8 cellular contexts compared by ENCODE assay signal in the genomic region with DNA sequence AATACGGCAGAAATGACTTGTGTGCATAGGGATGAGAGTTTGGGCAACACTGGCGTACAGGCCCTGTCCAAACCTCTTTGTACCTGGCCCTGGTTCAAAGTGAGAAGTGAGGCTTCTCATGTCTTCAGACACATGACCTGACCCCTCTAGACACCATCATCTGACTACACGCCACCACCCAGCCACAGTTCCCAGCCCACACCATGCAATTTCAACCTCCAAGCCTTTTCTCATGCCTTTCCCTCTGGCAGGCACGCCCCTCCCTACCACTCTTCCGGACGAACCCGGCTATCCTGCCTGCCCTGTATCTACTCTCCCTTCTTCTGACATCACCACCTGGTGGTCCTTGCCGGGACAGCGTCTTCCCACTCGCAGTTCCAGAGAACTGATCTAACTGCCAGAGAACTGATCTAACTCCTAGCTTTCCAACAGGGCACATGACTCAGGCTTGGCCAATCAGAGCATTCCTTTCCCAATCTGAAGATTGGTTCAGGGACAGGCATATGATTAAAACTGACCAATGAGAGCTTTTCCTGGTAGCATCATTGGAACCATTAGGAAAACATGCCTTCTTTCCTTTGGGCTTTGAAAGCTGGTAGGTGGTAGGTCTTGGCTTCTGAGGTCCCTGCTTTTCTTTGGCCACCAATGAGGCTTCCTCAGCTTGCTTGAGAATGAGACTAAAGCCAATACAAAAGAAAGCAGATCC. TPM values are rescaled to one million over a fixed set of nuclear protein-coding genes. Genes with fewer than 3 reads are reported as not detected.
DNase-seq lines count a peak whose midpoint lies in the region; ATAC-seq and TF ChIP-seq lines count a peak whose summit lies in the region.

No MANE protein-coding gene starts in this region.

- H3K4me3 ChIP-seq in endodermal cell (ENCODE audit: low read length): no peak overlapping the region

- H3K36me3 ChIP-seq in endodermal cell (ENCODE audit: control insufficient read depth, insufficient read depth, low read length): no peaks in the 10 kb centered on the region

- DNase-seq in activated CD4-positive, alpha-beta T cell treated with anti-CD3 and anti-CD28 coated beads for 36 hours: peak; percentile 81
- no peak for DNase-seq in activated CD4-positive, alpha-beta T cell treated with anti-CD3 and anti-CD28 coated beads for 1 hour
- DNase-seq in NCI-H1694 treated with DMSO at 0.1 percent for 48 hours (lab: John Stamatoyannopoulos, UW) (peak; percentile 32), WTC11 (ENCODE audit: low spot score) (peak; percentile 93), endodermal cell (peak; percentile 99), mesenteric fat pad (ENCODE audit: low spot score) (peak; percentile 88), substantia nigra (lab: John Stamatoyannopoulos, UW) (peak in 35 of 49 donors; percentile 7 to 56 (median 24))

- H3K27me3 Mint-ChIP-seq in activated CD4-positive, alpha-beta T cell treated with anti-CD3 and anti-CD28 coated beads for 36 hours: no peaks in the 10 kb centered on the region
- H3K27me3 Mint-ChIP-seq in WTC11 (ENCODE audit: low read depth) (no peaks in the 10 kb centered on the region; the same call in 1 of the 2 replicates), endodermal cell (ENCODE audit: insufficient read depth) (no peaks in the 10 kb centered on the region)

- H3K27ac Mint-ChIP-seq in activated CD4-positive, alpha-beta T cell treated with anti-CD3 and anti-CD28 coated beads for 36 hours: no peak overlapping the region
- H3K27ac Mint-ChIP-seq in WTC11 (no peak overlapping the region), endodermal cell (no peak overlapping the region)

- H3K9ac ChIP-seq in endodermal cell (ENCODE audit: extremely low read depth, low read length, poor library complexity, severe bottlenecking): no peak overlapping the region

- peak; percentile 48 for ATAC-seq in activated CD4-positive, alpha-beta T cell treated with anti-CD3 and anti-CD28 coated beads for 36 hours
- ATAC-seq in HG02610 (IDR thresholded peaks at IDR 0.05; ENCODE audit: unreplicated experiment) (peak; percentile 48), WTC11 (peak; percentile 100)

- CTCF ChIA-PET in activated CD4-positive, alpha-beta T cell treated with anti-CD3 and anti-CD28 coated beads for 36 hours (lab: Charles Lee): interaction anchor here (0.8 to 3.2 kb wide), 19 partner anchors 10 to 196 kb away, joined by 3 to 51 read pairs (median 4); partner anchors contain the start of genes IL21R and KDM8
- CTCF ChIA-PET in WTC11 (lab: Charles Lee): interaction anchor here (0.6 to 3.0 kb wide), 26 partner anchors 8 to 265 kb away, joined by 3 to 50 read pairs (median 4); partner anchors contain the start of gene KDM8

- POLR2A ChIA-PET in activated CD4-positive, alpha-beta T cell treated with anti-CD3 and anti-CD28 coated beads for 36 hours (lab: Charles Lee): interaction anchor here (0.7 to 2.2 kb wide), 17 partner anchors 9 to 767 kb away, joined by 3 to 31 read pairs (median 5); partner anchors contain the start of genes GTF3C1, IL21R, KATNIP and KDM8
- POLR2A ChIA-PET in WTC11 (lab: Charles Lee): interaction anchor here (1.0 kb wide), 1 partner anchor 195 kb away, joined by 4 read pairs; no protein-coding TSS in a partner anchor

- H3K9me3 Mint-ChIP-seq in activated CD4-positive, alpha-beta T cell treated with anti-CD3 and anti-CD28 coated beads for 36 hours (ENCODE audit: low read depth): peaks cover 7% of the 10 kb centered on the region
- H3K9me3 Mint-ChIP-seq in WTC11: peaks cover 5% of the 10 kb centered on the region
- H3K9me3 Mint-ChIP-seq in endodermal cell: no peaks in the 10 kb centered on the region

- H3K9me3 ChIP-seq in endodermal cell (ENCODE audit: control insufficient read depth, low read length): no peaks in the 10 kb centered on the region

- TF ChIP-seq CTCF in WTC11 (IDR thresholded peaks at IDR 0.05) (peak; percentile 32; the same call in 1 of the 2 replicates), endodermal cell (conservative IDR thresholded peaks at IDR 0.05) (peak; percentile 89)

- no peak overlapping the region for H3K4me3 Mint-ChIP-seq in activated CD4-positive, alpha-beta T cell treated with anti-CD3 and anti-CD28 coated beads for 36 hours
- H3K4me3 Mint-ChIP-seq in WTC11 (no peak overlapping the region), endodermal cell (no peak overlapping the region)

- no peak overlapping the region for H3K27ac ChIP-seq in endodermal cell (ENCODE audit: low read depth, low read length)
- peak overlapping the region; percentile 43 for H3K27ac ChIP-seq in substantia nigra (ENCODE audit: low read depth, low read length, poor library complexity, severe bottlenecking)

- H3K36me3 Mint-ChIP-seq in activated CD4-positive, alpha-beta T cell treated with anti-CD3 and anti-CD28 coated beads for 36 hours (ENCODE audit: low read depth): peaks cover 12% of the 10 kb centered on the region
- H3K36me3 Mint-ChIP-seq in WTC11 (no peaks in the 10 kb centered on the region), endodermal cell (ENCODE audit: low read depth) (no peaks in the 10 kb centered on the region)

- H3K27me3 ChIP-seq in endodermal cell (ENCODE audit: control insufficient read depth, insufficient read depth, low read length, poor library complexity, severe bottlenecking): no peaks in the 10 kb centered on the region

- 23 to 38% methylated on average over 9 to 10 of the region's 10 CpGs for WGBS in endodermal cell (ENCODE audit: insufficient coverage in 1 of 2, insufficient read length in 1 of 2), 2 experiments

- H3K4me1 Mint-ChIP-seq in activated CD4-positive, alpha-beta T cell treated with anti-CD3 and anti-CD28 coated beads for 36 hours: peaks cover 50% of the 10 kb centered on the region
- H3K4me1 Mint-ChIP-seq in WTC11: no peaks in the 10 kb centered on the region
- no peaks in the 10 kb centered on the region for H3K4me1 Mint-ChIP-seq in endodermal cell

- H3K4me1 ChIP-seq in endodermal cell (ENCODE audit: control insufficient read depth, insufficient read depth, low read length): no peaks in the 10 kb centered on the region

- intact Hi-C loops in activated CD4-positive, alpha-beta T cell treated with anti-CD3 and anti-CD28 coated beads for 36 hours (cut with DNase I, micrococcal nuclease): loop anchor here (1.0 to 2.0 kb wide), 3 partner anchors 28 to 82 kb away; partner anchors contain the start of gene IL21R (in 1 of the 2)

TF ChIP-seq in WTC11, 78 proteins besides CTCF, POLR2A, EP300 and RAD21 (continues in another document):
- TF ChIP-seq, protein P1, sequence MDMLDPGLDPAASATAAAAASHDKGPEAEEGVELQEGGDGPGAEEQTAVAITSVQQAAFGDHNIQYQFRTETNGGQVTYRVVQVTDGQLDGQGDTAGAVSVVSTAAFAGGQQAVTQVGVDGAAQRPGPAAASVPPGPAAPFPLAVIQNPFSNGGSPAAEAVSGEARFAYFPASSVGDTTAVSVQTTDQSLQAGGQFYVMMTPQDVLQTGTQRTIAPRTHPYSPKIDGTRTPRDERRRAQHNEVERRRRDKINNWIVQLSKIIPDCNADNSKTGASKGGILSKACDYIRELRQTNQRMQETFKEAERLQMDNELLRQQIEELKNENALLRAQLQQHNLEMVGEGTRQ (CRISPR knock-in tag; IDR thresholded peaks at IDR 0.05): peak; percentile 96
- TF ChIP-seq ZBTB21 (CRISPR knock-in tag; IDR thresholded peaks at IDR 0.05; ENCODE audit: borderline replicate concordance) (no peak), GABPB1 (CRISPR knock-in tag; IDR thresholded peaks at IDR 0.05) (no peak; the same call in 1 of the 2 replicates), TEAD1 (CRISPR knock-in tag; IDR thresholded peaks at IDR 0.05) (0 out of 2 replicates have a peak, but pooled peaks have one; percentile 35), ZNF263 (CRISPR knock-in tag; IDR thresholded peaks at IDR 0.05; ENCODE audit: low read depth) (no peak)
- TF ChIP-seq, protein P2, sequence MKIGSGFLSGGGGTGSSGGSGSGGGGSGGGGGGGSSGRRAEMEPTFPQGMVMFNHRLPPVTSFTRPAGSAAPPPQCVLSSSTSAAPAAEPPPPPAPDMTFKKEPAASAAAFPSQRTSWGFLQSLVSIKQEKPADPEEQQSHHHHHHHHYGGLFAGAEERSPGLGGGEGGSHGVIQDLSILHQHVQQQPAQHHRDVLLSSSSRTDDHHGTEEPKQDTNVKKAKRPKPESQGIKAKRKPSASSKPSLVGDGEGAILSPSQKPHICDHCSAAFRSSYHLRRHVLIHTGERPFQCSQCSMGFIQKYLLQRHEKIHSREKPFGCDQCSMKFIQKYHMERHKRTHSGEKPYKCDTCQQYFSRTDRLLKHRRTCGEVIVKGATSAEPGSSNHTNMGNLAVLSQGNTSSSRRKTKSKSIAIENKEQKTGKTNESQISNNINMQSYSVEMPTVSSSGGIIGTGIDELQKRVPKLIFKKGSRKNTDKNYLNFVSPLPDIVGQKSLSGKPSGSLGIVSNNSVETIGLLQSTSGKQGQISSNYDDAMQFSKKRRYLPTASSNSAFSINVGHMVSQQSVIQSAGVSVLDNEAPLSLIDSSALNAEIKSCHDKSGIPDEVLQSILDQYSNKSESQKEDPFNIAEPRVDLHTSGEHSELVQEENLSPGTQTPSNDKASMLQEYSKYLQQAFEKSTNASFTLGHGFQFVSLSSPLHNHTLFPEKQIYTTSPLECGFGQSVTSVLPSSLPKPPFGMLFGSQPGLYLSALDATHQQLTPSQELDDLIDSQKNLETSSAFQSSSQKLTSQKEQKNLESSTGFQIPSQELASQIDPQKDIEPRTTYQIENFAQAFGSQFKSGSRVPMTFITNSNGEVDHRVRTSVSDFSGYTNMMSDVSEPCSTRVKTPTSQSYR (CRISPR knock-in tag; IDR thresholded peaks at IDR 0.05): no peak
- TF ChIP-seq, protein P3, sequence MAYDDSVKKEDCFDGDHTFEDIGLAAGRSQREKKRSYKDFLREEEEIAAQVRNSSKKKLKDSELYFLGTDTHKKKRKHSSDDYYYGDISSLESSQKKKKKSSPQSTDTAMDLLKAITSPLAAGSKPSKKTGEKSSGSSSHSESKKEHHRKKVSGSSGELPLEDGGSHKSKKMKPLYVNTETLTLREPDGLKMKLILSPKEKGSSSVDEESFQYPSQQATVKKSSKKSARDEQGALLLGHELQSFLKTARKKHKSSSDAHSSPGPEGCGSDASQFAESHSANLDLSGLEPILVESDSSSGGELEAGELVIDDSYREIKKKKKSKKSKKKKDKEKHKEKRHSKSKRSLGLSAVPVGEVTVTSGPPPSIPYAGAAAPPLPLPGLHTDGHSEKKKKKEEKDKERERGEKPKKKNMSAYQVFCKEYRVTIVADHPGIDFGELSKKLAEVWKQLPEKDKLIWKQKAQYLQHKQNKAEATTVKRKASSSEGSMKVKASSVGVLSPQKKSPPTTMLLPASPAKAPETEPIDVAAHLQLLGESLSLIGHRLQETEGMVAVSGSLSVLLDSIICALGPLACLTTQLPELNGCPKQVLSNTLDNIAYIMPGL (CRISPR knock-in tag; IDR thresholded peaks at IDR 0.05): no peak

RNA-seq across cellular contexts. Expression of gene IL21R, which starts 27.0 kb away (rescaled TPM):
- 10 to 100 TPM; 61.8 to 73.5 TPM for total RNA-seq in activated CD4-positive, alpha-beta T cell treated with anti-CD3 and anti-CD28 coated beads for 36 hours
- total RNA-seq in WTC11 (2021) (0.27 to 0.70 TPM (median 0.32 TPM) in 3 replicates), endodermal cell (under 1 TPM in 1 of 2 donors, not detected in 1; 0.18 TPM), mesenteric fat pad (0.22 TPM)
- 0.57 TPM for polyA plus RNA-seq in endodermal cell (2013, experiment 1 of 2)
- polyA plus RNA-seq in endodermal cell (2013, experiment 2 of 2): 0.17 TPM

Comparison
In these comparisons a context has a peak if more than half of its experiments do, and no peak if none do; other contexts are left out.
1. ATAC-seq: peak in every context shown above with its lines; median percentile 100 in WTC11; 48 in activated CD4-positive, alpha-beta T cell treated with anti-CD3 and anti-CD28 coated beads for 36 hours; 48 in HG02610.
2. RNA of gene IL21R, which starts 27.0 kb away (total RNA-seq): 61.8 to 73.5 TPM in activated CD4-positive, alpha-beta T cell treated with anti-CD3 and anti-CD28 coated beads for 36 hours; 0.27 to 0.70 TPM in WTC11, 0.22 TPM in mesenteric fat pad (single experiment) and 0.18 TPM in endodermal cell; every median in the first group is over 10 times any median in the second.